Comparison of ENCODE assay signal across 12 cellular contexts in the genomic region with DNA sequence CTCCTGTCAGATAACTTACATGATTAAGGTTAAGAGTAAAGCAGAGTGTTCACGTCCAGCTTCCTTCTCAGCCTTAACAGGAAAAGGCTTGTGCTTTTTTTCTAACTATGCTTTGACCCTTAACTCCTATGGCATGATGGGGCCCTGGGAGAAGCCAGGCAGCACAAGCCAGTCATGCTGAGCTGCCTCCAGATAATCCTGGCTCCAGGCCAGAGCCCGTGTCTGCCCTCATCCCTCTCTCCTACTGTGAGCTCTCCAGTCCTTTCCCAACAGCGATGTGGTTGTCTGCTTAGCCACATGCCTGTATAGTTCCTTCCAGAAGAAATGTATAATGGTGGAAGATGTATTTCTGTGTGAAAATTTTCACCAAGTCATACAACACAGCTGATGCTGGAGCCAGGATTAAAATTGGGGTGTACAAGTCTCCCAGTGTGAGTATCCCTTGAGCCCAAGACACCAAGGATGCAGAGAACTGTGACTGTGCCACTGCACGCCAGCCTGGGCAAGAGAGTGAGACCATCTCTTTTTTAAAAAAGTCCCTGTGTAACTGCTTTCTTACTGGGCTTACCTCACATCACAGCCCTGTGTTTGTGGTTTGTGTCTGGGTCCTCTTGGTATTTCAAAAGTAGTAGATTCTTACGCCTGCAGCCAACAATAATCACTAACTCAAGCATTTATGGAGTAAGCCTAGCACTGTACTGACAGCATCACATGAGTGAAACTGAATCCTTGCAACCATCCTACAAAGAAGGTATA. TPM values are rescaled to one million over a fixed set of nuclear protein-coding genes. Genes with fewer than 3 reads are reported as not detected.
DNase-seq lines count a peak whose midpoint lies in the region; ATAC-seq and TF ChIP-seq lines count a peak whose summit lies in the region.
"Had no signal": no experiment of that assay in that cellular context is flagged by ENCODE, and none has a peak within 500 bp of the region (broad histone marks: within the 10 kb centered on the region; RNA-seq: fewer than 3 reads in every experiment).

No MANE protein-coding gene starts in this region.

- intact Hi-C loops in heart left ventricle (cut with DNase I), result no loop called here

- H3K4me1 Mint-ChIP-seq in activated naive CD8-positive, alpha-beta T cell (ENCODE audit: low read depth), result peaks cover 5% of the 10 kb centered on the region
- H3K4me1 Mint-ChIP-seq in WTC11, result no peaks in the 10 kb centered on the region
- H3K4me1 Mint-ChIP-seq: natural killer cell had no signal

- no peaks in the 10 kb centered on the region for H3K36me3 Mint-ChIP-seq in activated naive CD8-positive, alpha-beta T cell
- peaks cover 68% of the 10 kb centered on the region for H3K36me3 Mint-ChIP-seq in WTC11
- H3K36me3 Mint-ChIP-seq: natural killer cell had no signal

- H4K20me1 ChIP-seq in smooth muscle cell (ENCODE audit: low read depth), result peaks cover 8% of the 10 kb centered on the region

- H3K4me2 ChIP-seq in smooth muscle cell, result peak overlapping the region; percentile 58

- peak; percentile 38 for DNase-seq in DMS 273 (lab: John Stamatoyannopoulos, UW; ENCODE audit: unreplicated experiment)
- DNase-seq in DMS 273 treated with DMSO at 0.1 percent for 48 hours (lab: John Stamatoyannopoulos, UW), result no peak
- peak; percentile 73 to 86 (median 78) for DNase-seq in heart left ventricle
- peak; percentile 31 for DNase-seq in smooth muscle cell (lab: John Stamatoyannopoulos, UW; ENCODE audit: unreplicated experiment)
- DNase-seq in middle frontal gyrus (ENCODE audit: extremely low spot score, low spot score), result no peak
- DNase-seq in WTC11 (ENCODE audit: low spot score), result no peak
- DNase-seq in DMS153 (lab: John Stamatoyannopoulos, UW), result no peak
- DNase-seq: 8988T, natural killer cell, SIG-M5 had no signal

- no peak overlapping the region for H3K4me3 Mint-ChIP-seq in activated naive CD8-positive, alpha-beta T cell
- H3K4me3 Mint-ChIP-seq in WTC11, result no peak overlapping the region
- H3K4me3 Mint-ChIP-seq: natural killer cell had no signal

- H3K27ac ChIP-seq in heart left ventricle (peak overlapping the region in 8 of 12 donors; percentile 14 to 58 (median 40)), smooth muscle cell (ENCODE audit: low read depth) (peak overlapping the region; percentile 48)

- H3K9ac ChIP-seq in smooth muscle cell (ENCODE audit: low read depth), result no peak overlapping the region

- H3K27me3 ChIP-seq in heart left ventricle, result no peaks in the 10 kb centered on the region
- no peaks in the 10 kb centered on the region for H3K27me3 ChIP-seq in smooth muscle cell (ENCODE audit: low read depth)

- 50 to 60% (median 51%) methylated on average over 5 of the region's 5 CpGs for WGBS in heart left ventricle, 4 donors
- WGBS in smooth muscle cell (ENCODE audit: low lambda C conversion rate), result 63% methylated on average over 5 of the region's 5 CpGs

- H3K4me1 ChIP-seq in heart left ventricle (peaks cover 0 to 44% (median 23%) of the 10 kb centered on the region in 12 donors), smooth muscle cell (ENCODE audit: low read depth) (peaks cover 3% of the 10 kb centered on the region)

- no peak overlapping the region for H3K4me3 ChIP-seq in heart left ventricle
- no peak overlapping the region for H3K4me3 ChIP-seq in smooth muscle cell

- no peaks in the 10 kb centered on the region for H3K9me3 ChIP-seq in heart left ventricle
- H3K9me3 ChIP-seq in smooth muscle cell (replicated peaks; ENCODE audit: low read depth), result no peaks in the 10 kb centered on the region

- H3K36me3 ChIP-seq in heart left ventricle (peaks cover 0 to 68% (median 53%) of the 10 kb centered on the region in 9 donors), smooth muscle cell (ENCODE audit: low read depth) (peaks cover 12% of the 10 kb centered on the region)

- H3K9me3 Mint-ChIP-seq in activated naive CD8-positive, alpha-beta T cell (ENCODE audit: low read depth), result no peaks in the 10 kb centered on the region
- no peaks in the 10 kb centered on the region for H3K9me3 Mint-ChIP-seq in WTC11
- H3K9me3 Mint-ChIP-seq: natural killer cell had no signal

- POLR2A ChIA-PET in WTC11 (lab: Charles Lee), result interaction anchor here (0.5 to 1.2 kb wide), 2 partner anchors 9 to 1889 kb away, joined by 3 to 5 read pairs; no protein-coding TSS in a partner anchor

- H3K79me2 ChIP-seq in smooth muscle cell (ENCODE audit: low read depth), result no peaks in the 10 kb centered on the region

- ATAC-seq in heart left ventricle (peak; percentile 83 to 95 (median 87)), WTC11 (no peak)
- ATAC-seq: natural killer cell had no signal

- CTCF ChIA-PET in WTC11 (lab: Charles Lee), result interaction anchor here (0.5 kb wide), 1 partner anchor 49 kb away, joined by 5 read pairs; no protein-coding TSS in a partner anchor

- H2AFZ ChIP-seq in smooth muscle cell (ENCODE audit: low read depth), result no peak overlapping the region

- TF ChIP-seq POLR2A in heart left ventricle (IDR thresholded peaks at IDR 0.05), result no peak

- no peak for TF ChIP-seq CTCF in heart left ventricle (IDR thresholded peaks at IDR 0.05)
- TF ChIP-seq CTCF in smooth muscle cell (IDR thresholded peaks at IDR 0.05; ENCODE audit: borderline replicate concordance, insufficient read depth, poor library complexity, severe bottlenecking), result no peak
- TF ChIP-seq CTCF in WTC11 (IDR thresholded peaks at IDR 0.05), result no peak

- peaks cover 40% of the 10 kb centered on the region for H3F3A ChIP-seq in smooth muscle cell (ENCODE audit: low read depth)

- no peaks in the 10 kb centered on the region for H3K27me3 Mint-ChIP-seq in activated naive CD8-positive, alpha-beta T cell
- no peaks in the 10 kb centered on the region for H3K27me3 Mint-ChIP-seq in WTC11 (ENCODE audit: low read depth)

- peak overlapping the region; percentile 61 for H3K27ac Mint-ChIP-seq in activated naive CD8-positive, alpha-beta T cell
- H3K27ac Mint-ChIP-seq in WTC11, result no peak overlapping the region
- H3K27ac Mint-ChIP-seq: natural killer cell had no signal

TF ChIP-seq in WTC11, 78 proteins besides CTCF, POLR2A, EP300 and RAD21 (continues in another document):
- TF ChIP-seq, protein P1, sequence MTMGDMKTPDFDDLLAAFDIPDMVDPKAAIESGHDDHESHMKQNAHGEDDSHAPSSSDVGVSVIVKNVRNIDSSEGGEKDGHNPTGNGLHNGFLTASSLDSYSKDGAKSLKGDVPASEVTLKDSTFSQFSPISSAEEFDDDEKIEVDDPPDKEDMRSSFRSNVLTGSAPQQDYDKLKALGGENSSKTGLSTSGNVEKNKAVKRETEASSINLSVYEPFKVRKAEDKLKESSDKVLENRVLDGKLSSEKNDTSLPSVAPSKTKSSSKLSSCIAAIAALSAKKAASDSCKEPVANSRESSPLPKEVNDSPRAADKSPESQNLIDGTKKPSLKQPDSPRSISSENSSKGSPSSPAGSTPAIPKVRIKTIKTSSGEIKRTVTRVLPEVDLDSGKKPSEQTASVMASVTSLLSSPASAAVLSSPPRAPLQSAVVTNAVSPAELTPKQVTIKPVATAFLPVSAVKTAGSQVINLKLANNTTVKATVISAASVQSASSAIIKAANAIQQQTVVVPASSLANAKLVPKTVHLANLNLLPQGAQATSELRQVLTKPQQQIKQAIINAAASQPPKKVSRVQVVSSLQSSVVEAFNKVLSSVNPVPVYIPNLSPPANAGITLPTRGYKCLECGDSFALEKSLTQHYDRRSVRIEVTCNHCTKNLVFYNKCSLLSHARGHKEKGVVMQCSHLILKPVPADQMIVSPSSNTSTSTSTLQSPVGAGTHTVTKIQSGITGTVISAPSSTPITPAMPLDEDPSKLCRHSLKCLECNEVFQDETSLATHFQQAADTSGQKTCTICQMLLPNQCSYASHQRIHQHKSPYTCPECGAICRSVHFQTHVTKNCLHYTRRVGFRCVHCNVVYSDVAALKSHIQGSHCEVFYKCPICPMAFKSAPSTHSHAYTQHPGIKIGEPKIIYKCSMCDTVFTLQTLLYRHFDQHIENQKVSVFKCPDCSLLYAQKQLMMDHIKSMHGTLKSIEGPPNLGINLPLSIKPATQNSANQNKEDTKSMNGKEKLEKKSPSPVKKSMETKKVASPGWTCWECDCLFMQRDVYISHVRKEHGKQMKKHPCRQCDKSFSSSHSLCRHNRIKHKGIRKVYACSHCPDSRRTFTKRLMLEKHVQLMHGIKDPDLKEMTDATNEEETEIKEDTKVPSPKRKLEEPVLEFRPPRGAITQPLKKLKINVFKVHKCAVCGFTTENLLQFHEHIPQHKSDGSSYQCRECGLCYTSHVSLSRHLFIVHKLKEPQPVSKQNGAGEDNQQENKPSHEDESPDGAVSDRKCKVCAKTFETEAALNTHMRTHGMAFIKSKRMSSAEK (CRISPR knock-in tag; IDR thresholded peaks at IDR 0.05; ENCODE audit: borderline replicate concordance), result no peak
- no peak for TF ChIP-seq MYBL2 (CRISPR knock-in tag; IDR thresholded peaks at IDR 0.05)

RNA-seq across cellular contexts. Expression of a gene that starts 7.9 kb away (rescaled TPM):
- total RNA-seq in heart left ventricle (10 to 100 TPM in 6 of 9 donors, 1 to 10 TPM in 3; 7.6 to 21.7 (median 12.1) TPM), smooth muscle cell (14.3 and 14.6 TPM in 2 replicates), WTC11 (2021) (23.9 to 26.0 TPM (median 25.4 TPM) in 3 replicates)
- polyA plus RNA-seq in heart left ventricle (10 to 100 TPM; 10.2 to 15.6 TPM), smooth muscle cell (21.5 and 22.3 TPM in 2 replicates)

RNA-seq across cellular contexts. Expression of a gene that starts 9.8 kb away (rescaled TPM):
- total RNA-seq in heart left ventricle, result 10 to 100 TPM; 25.8 to 76.2 (median 44.0) TPM
- polyA plus RNA-seq in heart left ventricle, result 10 to 100 TPM; 25.4 to 84.9 TPM
- total RNA-seq in smooth muscle cell, result 19.0 and 27.5 TPM in 2 replicates
- 32.6 and 46.5 TPM in 2 replicates for polyA plus RNA-seq in smooth muscle cell
- total RNA-seq in WTC11 (2021), result 245 to 257 TPM (median 249 TPM) in 3 replicates

RNA-seq across cellular contexts. Expression of a gene that starts 30.3 kb away (rescaled TPM):
- total RNA-seq in heart left ventricle (1 to 10 TPM; 1.9 to 3.1 (median 2.1) TPM), smooth muscle cell (0.04 and 0.54 TPM in 2 replicates), WTC11 (2021) (0.09 TPM in 1 of 3 replicates, not detected in the others)
- polyA plus RNA-seq in heart left ventricle (1 to 10 TPM; 1.9 to 2.1 TPM), smooth muscle cell (0.29 and 1.0 TPM in 2 replicates)
- total RNA-seq: bronchial epithelial cell, natural killer cell had no signal

RNA-seq across cellular contexts. Expression of a gene that starts 52.3 kb away (rescaled TPM):
- total RNA-seq in heart left ventricle (not detected), smooth muscle cell (not detected in 2 replicates), WTC11 (2021) (not detected in 3 replicates)
- polyA plus RNA-seq in heart left ventricle (not detected), smooth muscle cell (0.14 TPM in 1 of 2 replicates, not detected in the other)
- total RNA-seq: bronchial epithelial cell, natural killer cell had no signal

Comparison
In these comparisons a context has a peak if more than half of its experiments do, and no peak if none do; other contexts are left out.
1. DNase-seq: peak in DMS 273 (single experiment), heart left ventricle (5 of 5) and smooth muscle cell (single experiment); none in DMS 273 treated with DMSO at 0.1 percent for 48 hours (single experiment), middle frontal gyrus (single experiment), WTC11 (single experiment) and DMS153 (single experiment).